10 cellular contexts compared by ENCODE assay signal in the genomic region with DNA sequence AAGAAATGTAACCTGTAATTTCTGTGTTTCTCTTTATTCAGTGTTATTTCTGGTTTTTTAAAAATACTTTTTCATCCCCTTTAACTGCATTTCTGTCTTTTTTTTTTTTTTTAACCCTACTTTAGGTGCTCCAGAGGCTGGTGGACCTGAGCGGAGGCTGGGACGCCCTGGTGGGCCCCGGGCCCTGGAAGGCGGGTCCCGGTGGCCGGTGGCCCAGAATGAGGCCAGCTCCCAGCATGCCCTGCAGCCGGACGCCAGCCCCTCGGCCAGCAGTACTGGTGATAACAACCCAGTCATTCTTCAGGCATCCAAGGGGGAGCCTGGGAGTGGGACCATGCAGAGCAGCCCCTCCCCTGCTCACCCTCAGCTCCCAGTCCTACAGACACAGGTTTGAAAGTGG. TPM values are rescaled to one million over a fixed set of nuclear protein-coding genes. Genes with fewer than 3 reads are reported as not detected.
DNase-seq lines count a peak whose midpoint lies in the region; ATAC-seq, FAIRE-seq and TF ChIP-seq lines count a peak whose summit lies in the region.
"Had no signal": no experiment of that assay in that cellular context is flagged by ENCODE, and none has a peak within 500 bp of the region (broad histone marks: within the 10 kb centered on the region; RNA-seq: fewer than 3 reads in every experiment).

No MANE protein-coding gene starts in this region.

- H4K8ac ChIP-seq in H9 (replicated peaks; ENCODE audit: insufficient read length, low read depth, low read length): no peak overlapping the region

- H3K4me1 Mint-ChIP-seq in MCF 10A (ENCODE audit: insufficient read depth, unreplicated experiment): peaks cover 8% of the 10 kb centered on the region
- H3K4me1 Mint-ChIP-seq in activated CD8-positive, alpha-beta T cell treated with anti-CD3 and anti-CD28 coated beads for 36 hours (ENCODE audit: low read depth): peaks cover 25% of the 10 kb centered on the region
- H3K4me1 Mint-ChIP-seq in stimulated activated naive CD8-positive, alpha-beta T cell treated with anti-CD3 and anti-CD28 coated beads, Interleukin-15, amount 100 ng/mL, for 72 hours: peaks cover 45% of the 10 kb centered on the region
- peaks cover 14 to 19% of the 10 kb centered on the region in 2 experiments for H3K4me1 Mint-ChIP-seq in H9

- no peak overlapping the region for H4K91ac ChIP-seq in H9 (ENCODE audit: insufficient read length, low read depth, low read length)

- no peak overlapping the region for H2AK5ac ChIP-seq in H9 (ENCODE audit: insufficient read length, low read length)

- no peak overlapping the region for H3K4ac ChIP-seq in H9 (ENCODE audit: low read depth, low read length)

- no peaks in the 10 kb centered on the region for H3K27me3 Mint-ChIP-seq in MCF 10A (ENCODE audit: insufficient read depth, unreplicated experiment)
- H3K27me3 Mint-ChIP-seq in activated CD8-positive, alpha-beta T cell treated with anti-CD3 and anti-CD28 coated beads for 36 hours: no peaks in the 10 kb centered on the region
- H3K27me3 Mint-ChIP-seq in stimulated activated naive CD8-positive, alpha-beta T cell treated with anti-CD3 and anti-CD28 coated beads, Interleukin-15, amount 100 ng/mL, for 72 hours: no peaks in the 10 kb centered on the region
- peaks cover 24% of the 10 kb centered on the region for H3K27me3 Mint-ChIP-seq in H9 (ENCODE audit: low read depth)

- no peak overlapping the region for H2AFZ ChIP-seq in H9 (ENCODE audit: low read length)

- no peaks in the 10 kb centered on the region for H3K36me3 ChIP-seq in breast epithelium

- POLR2A ChIA-PET in MCF 10A (lab: Yijun Ruan, JAX): interaction anchor here (0.6 to 2.9 kb wide), 5 partner anchors 40 to 129 kb away, joined by 3 to 24 read pairs (median 5); a partner anchor contains a TSS
- POLR2A ChIA-PET in activated CD8-positive, alpha-beta T cell treated with anti-CD3 and anti-CD28 coated beads for 36 hours (lab: Charles Lee): interaction anchor here (0.7 to 1.7 kb wide), 5 partner anchors 18 to 175 kb away, joined by 3 to 5 read pairs (median 4); no protein-coding TSS in a partner anchor

- no peak overlapping the region for H3K23ac ChIP-seq in H9 (ENCODE audit: insufficient read length, low read depth, low read length)

- H3K23me2 ChIP-seq in H9 (ENCODE audit: insufficient read length, low read depth, low read length, poor library complexity, severe bottlenecking): peaks cover 9% of the 10 kb centered on the region

- H2BK20ac ChIP-seq in H9 (ENCODE audit: low read depth, low read length, poor library complexity, severe bottlenecking): no peak overlapping the region

- H4K20me1 ChIP-seq in H9 (ENCODE audit: control insufficient read depth, insufficient read depth, insufficient read length): peaks cover 2% of the 10 kb centered on the region

- H3K4me3 Mint-ChIP-seq in MCF 10A (ENCODE audit: unreplicated experiment): peak overlapping the region; percentile 86
- peak overlapping the region; percentile 91 for H3K4me3 Mint-ChIP-seq in activated CD8-positive, alpha-beta T cell treated with anti-CD3 and anti-CD28 coated beads for 36 hours
- H3K4me3 Mint-ChIP-seq in stimulated activated naive CD8-positive, alpha-beta T cell treated with anti-CD3 and anti-CD28 coated beads, Interleukin-15, amount 100 ng/mL, for 72 hours: peak overlapping the region; percentile 84 to 98
- H3K4me3 Mint-ChIP-seq in H9: no peak overlapping the region

- peaks cover 7% of the 10 kb centered on the region for H3K79me1 ChIP-seq in H9 (ENCODE audit: insufficient read depth, low read depth, low read length, poor library complexity, severe bottlenecking)

- H3K9ac ChIP-seq in H9 (ENCODE audit: extremely low read depth, insufficient read length, low read length): no peak overlapping the region

- H2BK120ac ChIP-seq in H9 (ENCODE audit: low read depth, low read length, poor library complexity, severe bottlenecking): no peak overlapping the region

- ATAC-seq in activated CD8-positive, alpha-beta T cell treated with anti-CD3 and anti-CD28 coated beads for 36 hours: no peak
- ATAC-seq in left ventricle myocardium superior (peak; percentile 6), esophagus mucosa (no peak)
- ATAC-seq in stimulated activated naive CD8-positive, alpha-beta T cell treated with anti-CD3 and anti-CD28 coated beads, Interleukin-15, amount 100 ng/mL, for 72 hours: no peak

- H3K9me3 Mint-ChIP-seq in MCF 10A (ENCODE audit: unreplicated experiment) (no peaks in the 10 kb centered on the region), H9 (no peaks in the 10 kb centered on the region)
- H3K9me3 Mint-ChIP-seq in activated CD8-positive, alpha-beta T cell treated with anti-CD3 and anti-CD28 coated beads for 36 hours: no peaks in the 10 kb centered on the region
- H3K9me3 Mint-ChIP-seq in stimulated activated naive CD8-positive, alpha-beta T cell treated with anti-CD3 and anti-CD28 coated beads, Interleukin-15, amount 100 ng/mL, for 72 hours: no peaks in the 10 kb centered on the region

- H3K4me1 ChIP-seq in breast epithelium (peaks cover 0 to 19% of the 10 kb centered on the region in 2 donors), H9 (ENCODE audit: insufficient read depth, low read length) (peaks cover 3% of the 10 kb centered on the region; the same call in 1 of the 2 replicates)

- no peak for TF ChIP-seq CTCF in MCF 10A (IDR thresholded peaks at IDR 0.05; ENCODE audit: unreplicated experiment)
- TF ChIP-seq CTCF in breast epithelium (IDR thresholded peaks at IDR 0.05): no peak
- no peak for TF ChIP-seq CTCF in activated CD8-positive, alpha-beta T cell treated with anti-CD3 and anti-CD28 coated beads for 36 hours (IDR thresholded peaks at IDR 0.05)
- TF ChIP-seq CTCF in H9 (conservative IDR thresholded peaks at IDR 0.05): no peak

- BruUV-seq in MCF 10A (replicated peaks; lab: Mats Ljungman, UMichigan): no TSS peak

- H3K27me3 ChIP-seq in breast epithelium (no peaks in the 10 kb centered on the region), H9 (ENCODE audit: insufficient read depth, low read length) (peaks cover 4% of the 10 kb centered on the region; the same call in 1 of the 2 replicates)
- H3K27me3 ChIP-seq: colonic mucosa, SJCRH30 had no signal

- H3K27ac ChIP-seq in breast epithelium (peak overlapping the region in 1 of 2 donors; percentile 33), H9 (ENCODE audit: insufficient read length, low read depth, low read length) (no peak overlapping the region)
- H3K27ac ChIP-seq: colonic mucosa, SJCRH30 had no signal

- peaks cover 74% of the 10 kb centered on the region for H3K36me3 Mint-ChIP-seq in MCF 10A (ENCODE audit: insufficient read depth, unreplicated experiment)
- peaks cover 37% of the 10 kb centered on the region for H3K36me3 Mint-ChIP-seq in activated CD8-positive, alpha-beta T cell treated with anti-CD3 and anti-CD28 coated beads for 36 hours (ENCODE audit: low read depth)
- H3K36me3 Mint-ChIP-seq in H9 (ENCODE audit: insufficient read depth in 1 of 3, low read depth in 3 of 3): peaks cover 19 to 49% (median 42%) of the 10 kb centered on the region in 3 experiments

- DNase-seq in MCF 10A (ENCODE audit: unreplicated experiment): no peak
- DNase-seq in breast epithelium (ENCODE audit: low spot score in 2 of 2): no peak
- DNase-seq in activated CD8-positive, alpha-beta T cell treated with anti-CD3 and anti-CD28 coated beads for 36 hours: no peak
- DNase-seq in left ventricle myocardium superior: peak; percentile 70
- DNase-seq in stimulated activated naive CD8-positive, alpha-beta T cell treated with anti-CD3 and anti-CD28 coated beads, Interleukin-15, amount 100 ng/mL, for 72 hours: no peak
- no peak for DNase-seq in H9
- no peak for DNase-seq in GM19239 (ENCODE audit: insufficient read length, low spot score)
- DNase-seq: colonic mucosa, SJCRH30 had no signal

- no peak overlapping the region for H4K5ac ChIP-seq in H9 (ENCODE audit: insufficient read length, low read depth, low read length)

- intact Hi-C loops in MCF 10A (cut with micrococcal nuclease) (no loop called here), breast epithelium (cut with DNase I; ENCODE audit: low total_unique reads) (no loop called here), left ventricle myocardium superior (cut with micrococcal nuclease) (no loop called here)
- intact Hi-C loops in activated CD8-positive, alpha-beta T cell treated with anti-CD3 and anti-CD28 coated beads for 36 hours (cut with micrococcal nuclease): no loop called here

- CTCF ChIA-PET in MCF 10A (lab: Yijun Ruan, JAX): interaction anchor here (0.7 kb wide), 1 partner anchor 60 kb away, joined by 3 read pairs; no protein-coding TSS in a partner anchor
- CTCF ChIA-PET in activated CD8-positive, alpha-beta T cell treated with anti-CD3 and anti-CD28 coated beads for 36 hours (lab: Charles Lee): no interaction called here

- FAIRE-seq in GM19239 (lab: Jason Lieb, UNC): no peak

- H2BK12ac ChIP-seq in H9 (ENCODE audit: insufficient read length, low read depth, low read length): no peak overlapping the region

- TF ChIP-seq POLR2A in breast epithelium (IDR thresholded peaks at IDR 0.05): no peak

- H2BK5ac ChIP-seq in H9 (ENCODE audit: insufficient read length, low read length): no peak overlapping the region

- H3K4me3 ChIP-seq in breast epithelium: no peak overlapping the region

- H3K9me3 ChIP-seq in breast epithelium (no peaks in the 10 kb centered on the region), H9 (ENCODE audit: control insufficient read depth, low read depth, low read length) (no peaks in the 10 kb centered on the region)
- H3K9me3 ChIP-seq: colonic mucosa, SJCRH30 had no signal

- peaks cover 9% of the 10 kb centered on the region; the same call in 1 of the 2 replicates for H3K79me2 ChIP-seq in H9 (ENCODE audit: insufficient read depth, low read length)

- H3K27ac Mint-ChIP-seq in MCF 10A (ENCODE audit: low read depth, unreplicated experiment) (no peak overlapping the region), H9 (no peak overlapping the region)
- no peak overlapping the region for H3K27ac Mint-ChIP-seq in activated CD8-positive, alpha-beta T cell treated with anti-CD3 and anti-CD28 coated beads for 36 hours
- peak overlapping the region in 1 of 2 donors; percentile 21 for H3K27ac Mint-ChIP-seq in stimulated activated naive CD8-positive, alpha-beta T cell treated with anti-CD3 and anti-CD28 coated beads, Interleukin-15, amount 100 ng/mL, for 72 hours

- no peak overlapping the region for H3T11ph ChIP-seq in H9 (ENCODE audit: low read length)

- WGBS in H9 (ENCODE audit: extremely low coverage, insufficient read length, low lambda C conversion rate): no CpG with 5 or more reads among the region's 9 CpGs

- H2BK15ac ChIP-seq in H9 (ENCODE audit: low read depth, low read length): no peak overlapping the region

- no peak overlapping the region for H3K4me2 ChIP-seq in H9 (ENCODE audit: insufficient read depth, insufficient read length, low read length)

- H3K18ac ChIP-seq in H9 (ENCODE audit: insufficient read length, low read depth, low read length): no peak overlapping the region

- H3K14ac ChIP-seq in H9 (ENCODE audit: insufficient read depth, low read length): no peak overlapping the region

- no peak overlapping the region for H3K56ac ChIP-seq in H9 (ENCODE audit: insufficient read length, low read depth, low read length)

RNA-seq across cellular contexts. Expression of a gene that starts 1.5 kb away (rescaled TPM):
- total RNA-seq in MCF 10A (2022): 52.3 and 60.7 TPM in 2 replicates
- 10 to 100 TPM; 19.0 to 24.9 (median 20.8) TPM for total RNA-seq in breast epithelium
- total RNA-seq in activated CD8-positive, alpha-beta T cell treated with anti-CD3 and anti-CD28 coated beads for 36 hours: 10 to 100 TPM; 57.2 to 64.7 TPM
- total RNA-seq in left ventricle myocardium superior: 49.3 TPM
- total RNA-seq in H9 (2021): 63.1 and 65.5 TPM in 2 replicates
- total RNA-seq in esophagus mucosa: 29.5 TPM

RNA-seq across cellular contexts. Expression of a gene that starts 42.3 kb away (rescaled TPM):
- total RNA-seq in MCF 10A (2022) (69.1 and 80.8 TPM in 2 replicates), breast epithelium (10 to 100 TPM; 13.6 to 25.2 (median 17.7) TPM), left ventricle myocardium superior (30.4 TPM), H9 (2021) (12.6 and 16.8 TPM in 2 replicates), esophagus mucosa (42.4 TPM)
- 10 to 100 TPM; 80.3 to 85.8 TPM for total RNA-seq in activated CD8-positive, alpha-beta T cell treated with anti-CD3 and anti-CD28 coated beads for 36 hours

RNA-seq across cellular contexts. Expression of a gene that starts 47.7 kb away (rescaled TPM):
- total RNA-seq in MCF 10A (2022) (28.0 and 28.4 TPM in 2 replicates), breast epithelium (10 to 100 TPM; 28.5 to 38.8 (median 35.7) TPM), left ventricle myocardium superior (16.7 TPM), H9 (2021) (46.6 and 47.9 TPM in 2 replicates), esophagus mucosa (16.9 TPM)
- 10 to 100 TPM; 27.8 to 30.3 TPM for total RNA-seq in activated CD8-positive, alpha-beta T cell treated with anti-CD3 and anti-CD28 coated beads for 36 hours

RNA-seq across cellular contexts. Expression of a gene that starts 49.7 kb away (rescaled TPM):
- total RNA-seq in MCF 10A (2022) (39.4 and 41.4 TPM in 2 replicates), breast epithelium (10 to 100 TPM; 21.3 to 30.2 (median 26.9) TPM), left ventricle myocardium superior (22.0 TPM), H9 (2021) (11.6 and 13.6 TPM in 2 replicates), esophagus mucosa (27.0 TPM)
- 10 to 100 TPM; 74.0 to 76.6 TPM for total RNA-seq in activated CD8-positive, alpha-beta T cell treated with anti-CD3 and anti-CD28 coated beads for 36 hours

Comparison
In these comparisons a context has a peak if more than half of its experiments do, and no peak if none do; other contexts are left out.
1. H3K4me3 Mint-ChIP-seq: peak in MCF 10A (single experiment), activated CD8-positive, alpha-beta T cell treated with anti-CD3 and anti-CD28 coated beads for 36 hours (single experiment) and stimulated activated naive CD8-positive, alpha-beta T cell treated with anti-CD3 and anti-CD28 coated beads, Interleukin-15, amount 100 ng/mL, for 72 hours (2 of 2); none in H9 (0 of 2).